Comparison of ENCODE assay signal across 9 cellular contexts in genomic region chr13:32737111-32737571, GRCh38.
A peak's percentile ranks its signal among the peaks of the same experiment; 100 is the strongest.
DNase-seq lines count a peak whose midpoint lies in the region; ATAC-seq and TF ChIP-seq lines count a peak whose summit lies in the region.
"Had no signal": no experiment of that assay in that cellular context is flagged by ENCODE, and none has a peak within 500 bp of the region (broad histone marks: within the 10 kb centered on the region; RNA-seq: fewer than 3 reads in every experiment).

No MANE protein-coding gene starts in this region.

- no peaks in the 10 kb centered on the region for H3F3A ChIP-seq in OCI-LY1 (ENCODE audit: insufficient read depth, low read length)

- H4K20me1 ChIP-seq in OCI-LY1 (ENCODE audit: insufficient read depth, low read length): no peaks in the 10 kb centered on the region

- H3K4me3 ChIP-seq in OCI-LY1 (ENCODE audit: low read depth, low read length, poor library complexity, severe bottlenecking) (no peak overlapping the region), fibroblast of the aortic adventitia (ENCODE audit: low read depth, low read length) (peak overlapping the region; percentile 56), skin epidermis (peak overlapping the region in 6 of 7 experiments; percentile 2 to 32 (median 17))

- H3K79me2 ChIP-seq in OCI-LY1 (ENCODE audit: insufficient read depth, low read length): no peaks in the 10 kb centered on the region

- TF ChIP-seq CTCF in OCI-LY1 (IDR thresholded peaks at IDR 0.05; ENCODE audit: low read length) (no peak), fibroblast of the aortic adventitia (IDR thresholded peaks at IDR 0.05; ENCODE audit: insufficient read depth, low read length) (no peak)

- H3K27ac ChIP-seq in OCI-LY1 (ENCODE audit: low read depth, low read length, poor library complexity, severe bottlenecking) (no peak overlapping the region), skin epidermis (peak overlapping the region in 20 of 21 experiments; percentile 54 to 93 (median 73))
- H3K27ac ChIP-seq: epithelial cell of prostate had no signal

- peak; percentile 14 for DNase-seq in GM03348 (ENCODE audit: low spot score)
- peak; percentile 61 for DNase-seq in fibroblast of the aortic adventitia (ENCODE audit: low read depth)
- DNase-seq in NCI-H1092 (lab: John Stamatoyannopoulos, UW): no peak
- DNase-seq in NCI-H2196 (lab: John Stamatoyannopoulos, UW; ENCODE audit: unreplicated experiment): no peak
- DNase-seq in SW 1271 (lab: John Stamatoyannopoulos, UW): no peak

- no peak overlapping the region for H2AFZ ChIP-seq in OCI-LY1 (ENCODE audit: low read length)

- no peaks in the 10 kb centered on the region for H3K36me3 ChIP-seq in OCI-LY1 (ENCODE audit: insufficient read depth, low read length)

- no peaks in the 10 kb centered on the region for H3K27me3 ChIP-seq in OCI-LY1 (ENCODE audit: insufficient read depth, low read length)

- peaks cover 8% of the 10 kb centered on the region for H3K4me1 ChIP-seq in OCI-LY1 (ENCODE audit: insufficient read depth, low read length, severe bottlenecking)

- H3K9ac ChIP-seq in OCI-LY1 (ENCODE audit: low read length): peak overlapping the region; percentile 29; the same call in 1 of the 2 replicates

- no peaks in the 10 kb centered on the region for H3K9me3 ChIP-seq in OCI-LY1 (ENCODE audit: low read length)

- no peaks in the 10 kb centered on the region for H3K9me2 ChIP-seq in OCI-LY1 (ENCODE audit: low read depth, low read length)

- peak; percentile 77 for ATAC-seq in GM21528 (IDR thresholded peaks at IDR 0.05; ENCODE audit: low FRiP score, unreplicated experiment)

- H3K4me2 ChIP-seq in OCI-LY1 (ENCODE audit: low read length): no peak overlapping the region; the same call in 1 of the 2 replicates

Comparison
In these comparisons a context has a peak if more than half of its experiments do, and no peak if none do; other contexts are left out.
1. DNase-seq: peak in GM03348 (single experiment) and fibroblast of the aortic adventitia (single experiment); none in NCI-H1092 (single experiment), NCI-H2196 (single experiment) and SW 1271 (0 of 2).